Comparison of ENCODE assay signal across 31 cellular contexts in the genomic region with DNA sequence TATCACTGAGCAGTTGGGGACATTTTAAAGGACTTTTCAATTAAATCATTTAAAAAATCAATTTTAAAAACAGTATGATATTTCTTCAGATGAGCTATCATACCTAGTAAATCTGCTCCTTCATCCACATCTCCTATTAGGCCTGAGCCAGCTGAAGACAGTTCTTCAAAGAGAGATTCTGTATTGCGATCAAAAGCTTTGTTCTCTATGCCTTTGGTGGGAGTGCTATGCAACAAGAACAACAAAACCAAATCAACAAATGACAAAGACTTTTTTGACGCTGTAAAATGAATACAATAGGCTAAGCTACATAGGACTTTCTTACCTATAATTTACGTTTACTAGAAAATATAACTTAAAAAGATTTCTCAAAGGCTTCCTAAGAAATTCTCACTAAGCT.
"Had no signal": no experiment of that assay in that cellular context is flagged by ENCODE, and none has a peak within 500 bp of the region (broad histone marks: within the 10 kb centered on the region; RNA-seq: fewer than 3 reads in every experiment).

No MANE protein-coding gene starts in this region.

- H3K4me1 Mint-ChIP-seq: activated naive CD8-positive, alpha-beta T cell treated with anti-CD3 and anti-CD28 coated beads for 36 hours had no signal

- DNase-seq: activated CD4-positive, alpha-beta T cell treated with anti-CD3 and anti-CD28 coated beads for 4 hours; activated CD4-positive, alpha-beta T cell treated with anti-CD3 and anti-CD28 coated beads, Interleukin-2, amount 50 U/mL, for 4 hours; activated effector memory CD4-positive, alpha-beta T cell treated with anti-CD3 and anti-CD28 coated beads, Interleukin-2, amount 50 U/mL, for 16 hours; activated naive CD4-positive, alpha-beta T cell treated with anti-CD3 and anti-CD28 coated beads for 36 hours; activated naive CD8-positive, alpha-beta T cell treated with anti-CD3 and anti-CD28 coated beads for 36 hours; activated T-cell treated with anti-CD3 and anti-CD28 coated beads for 4 hours; adrenal gland; endodermal cell; foreskin keratinocyte; heart right ventricle; left ventricle myocardium inferior; naive thymus-derived CD4-positive, alpha-beta T cell; stimulated activated CD4-positive, alpha-beta T cell treated with anti-CD3 and anti-CD28 coated beads, Interleukin-1b, Interleukin-23, amount 100 ng/mL, for 48 hours; stimulated activated CD4-positive, alpha-beta T cell treated with anti-CD3 and anti-CD28 coated beads, Interleukin-4, amount 100 ng/mL, for 4 hours; stimulated activated CD8-positive, alpha-beta memory T cell treated with anti-CD3 and anti-CD28 coated beads, Interleukin-4, amount 100 ng/mL, for 48 hours; stimulated activated naive B cell treated with anti-CD40 and anti-IgM and Interleukin-4, amounts not matched to agents 10 μg/mL and 1 μg/mL and 100 μg/mL, for 72 hours; stomach; T-helper 9 cell; testis; transverse colon had no signal

- ATAC-seq: esophagus mucosa; foreskin keratinocyte; heart right ventricle; naive thymus-derived CD4-positive, alpha-beta T cell; stimulated activated naive B cell treated with anti-CD40 and anti-IgM and Interleukin-4, amounts not matched to agents 10 μg/mL and 1 μg/mL and 100 μg/mL, for 72 hours had no signal

- H3K9me3 Mint-ChIP-seq: activated naive CD4-positive, alpha-beta T cell treated with anti-CD3 and anti-CD28 coated beads for 36 hours; activated naive CD8-positive, alpha-beta T cell treated with anti-CD3 and anti-CD28 coated beads for 36 hours; activated T-helper 1 cell treated with anti-CD3 and anti-CD28 coated beads, Interleukin-12 subunit alpha, Interleukin-12 subunit beta, Interleukin-2, Interleukin-4 antibody, amounts not matched to agents 30 ng/mL and 10 ng/mL and 1 ng/mL, durations not matched to agents 14 hours and 24 hours and 36 hours; brain; endodermal cell; mesothelial cell of epicardium; naive thymus-derived CD4-positive, alpha-beta T cell; stimulated activated naive B cell treated with anti-CD40 and anti-IgM and Interleukin-4, amounts not matched to agents 10 μg/mL and 1 μg/mL and 100 μg/mL, for 72 hours; T-helper 1 cell treated with Interleukin-12 subunit alpha and Interleukin-12 subunit beta and Interleukin-4 antibody, amounts not matched to agents 30 μg/mL and 1 μg/mL, for 36 hours had no signal

- H3K27me3 Mint-ChIP-seq: activated naive CD8-positive, alpha-beta T cell treated with anti-CD3 and anti-CD28 coated beads for 36 hours; brain; naive thymus-derived CD4-positive, alpha-beta T cell; stimulated activated naive B cell treated with anti-CD40 and anti-IgM and Interleukin-4, amounts not matched to agents 10 μg/mL and 1 μg/mL and 100 μg/mL, for 72 hours had no signal

- H3K4me3 ChIP-seq: adrenal gland, ascending aorta, cardiac muscle cell, heart right ventricle, left ventricle myocardium inferior, lung, right atrium auricular region, smooth muscle cell, stomach, testis, transverse colon had no signal

- H3K4me3 Mint-ChIP-seq: activated naive CD4-positive, alpha-beta T cell treated with anti-CD3 and anti-CD28 coated beads for 36 hours; activated naive CD8-positive, alpha-beta T cell treated with anti-CD3 and anti-CD28 coated beads for 36 hours; activated T-helper 1 cell treated with anti-CD3 and anti-CD28 coated beads, Interleukin-12 subunit alpha, Interleukin-12 subunit beta, Interleukin-2, Interleukin-4 antibody, amounts not matched to agents 30 ng/mL and 10 ng/mL and 1 ng/mL, durations not matched to agents 14 hours and 24 hours and 36 hours; endodermal cell; mesothelial cell of epicardium; naive thymus-derived CD4-positive, alpha-beta T cell; stimulated activated naive B cell treated with anti-CD40 and anti-IgM and Interleukin-4, amounts not matched to agents 10 μg/mL and 1 μg/mL and 100 μg/mL, for 72 hours; T-helper 1 cell treated with Interleukin-12 subunit alpha and Interleukin-12 subunit beta and Interleukin-4 antibody, amounts not matched to agents 30 μg/mL and 1 μg/mL, for 36 hours had no signal

- H3K27ac ChIP-seq: adrenal gland, ascending aorta, cardiac muscle cell, foreskin keratinocyte, left ventricle myocardium inferior, parathyroid adenoma, right atrium auricular region, stomach, testis, transverse colon had no signal

- H3K27ac Mint-ChIP-seq: activated naive CD4-positive, alpha-beta T cell treated with anti-CD3 and anti-CD28 coated beads for 36 hours; activated naive CD8-positive, alpha-beta T cell treated with anti-CD3 and anti-CD28 coated beads for 36 hours; activated T-helper 1 cell treated with anti-CD3 and anti-CD28 coated beads, Interleukin-12 subunit alpha, Interleukin-12 subunit beta, Interleukin-2, Interleukin-4 antibody, amounts not matched to agents 30 ng/mL and 10 ng/mL and 1 ng/mL, durations not matched to agents 14 hours and 24 hours and 36 hours; endodermal cell; naive thymus-derived CD4-positive, alpha-beta T cell; stimulated activated naive B cell treated with anti-CD40 and anti-IgM and Interleukin-4, amounts not matched to agents 10 μg/mL and 1 μg/mL and 100 μg/mL, for 72 hours; T-helper 1 cell treated with Interleukin-12 subunit alpha and Interleukin-12 subunit beta and Interleukin-4 antibody, amounts not matched to agents 30 μg/mL and 1 μg/mL, for 36 hours had no signal
